In genomic region chr3:11224870-11225251, GRCh38 we compare ENCODE assay signal across 14 cellular contexts. TPM values are rescaled to one million over a fixed set of nuclear protein-coding genes. Genes with fewer than 3 reads are reported as not detected.
DNase-seq lines count a peak whose midpoint lies in the region; ATAC-seq, FAIRE-seq and TF ChIP-seq lines count a peak whose summit lies in the region.
"Had no signal": no experiment of that assay in that cellular context is flagged by ENCODE, and none has a peak within 500 bp of the region (broad histone marks: within the 10 kb centered on the region; RNA-seq: fewer than 3 reads in every experiment).

No MANE protein-coding gene starts in this region.

- peaks cover 35% of the 10 kb centered on the region for H3F3A ChIP-seq in GM23248 (ENCODE audit: insufficient read depth)

- H3K4me3 Mint-ChIP-seq in endodermal cell = no peak overlapping the region
- H3K4me3 Mint-ChIP-seq: activated CD4-positive, alpha-beta memory T cell treated with anti-CD3 and anti-CD28 coated beads for 36 hours had no signal

- H3K36me3 Mint-ChIP-seq in endodermal cell (ENCODE audit: low read depth) = no peaks in the 10 kb centered on the region
- H3K36me3 Mint-ChIP-seq: activated CD4-positive, alpha-beta memory T cell treated with anti-CD3 and anti-CD28 coated beads for 36 hours had no signal

- H3K4me3 ChIP-seq in GM23248 = peak overlapping the region; percentile 79
- H3K4me3 ChIP-seq in adipocyte (ENCODE audit: low read length) = peak overlapping the region; percentile 69
- H3K4me3 ChIP-seq in fibroblast of the aortic adventitia (ENCODE audit: low read depth, low read length) = peak overlapping the region; percentile 31
- peak overlapping the region in 5 of 7 experiments; percentile 0 to 32 (median 30) for H3K4me3 ChIP-seq in skin epidermis
- H3K4me3 ChIP-seq in body of pancreas = no peak overlapping the region
- H3K4me3 ChIP-seq in effector memory CD4-positive, alpha-beta T cell (ENCODE audit: insufficient read depth, low read depth, low read length, poor library complexity, severe bottlenecking) = no peak overlapping the region
- H3K4me3 ChIP-seq in endodermal cell (ENCODE audit: low read length) = no peak overlapping the region

- H3K27ac Mint-ChIP-seq in endodermal cell = no peak overlapping the region
- H3K27ac Mint-ChIP-seq: activated CD4-positive, alpha-beta memory T cell treated with anti-CD3 and anti-CD28 coated beads for 36 hours had no signal

- H3K27me3 ChIP-seq in GM23248 (replicated peaks; ENCODE audit: insufficient read depth) (no peaks in the 10 kb centered on the region), adipocyte (replicated peaks; ENCODE audit: control insufficient read depth, insufficient read depth, low read length) (no peaks in the 10 kb centered on the region), body of pancreas (no peaks in the 10 kb centered on the region), endodermal cell (ENCODE audit: control insufficient read depth, insufficient read depth, low read length, poor library complexity, severe bottlenecking) (no peaks in the 10 kb centered on the region)
- no peaks in the 10 kb centered on the region for H3K27me3 ChIP-seq in effector memory CD4-positive, alpha-beta T cell (replicated peaks; ENCODE audit: control insufficient read depth, insufficient read depth, low read length, poor library complexity, severe bottlenecking)

- H3K27me3 Mint-ChIP-seq in endodermal cell (ENCODE audit: insufficient read depth) = peaks cover 2% of the 10 kb centered on the region
- H3K27me3 Mint-ChIP-seq: activated CD4-positive, alpha-beta memory T cell treated with anti-CD3 and anti-CD28 coated beads for 36 hours had no signal

- H3K9me3 Mint-ChIP-seq in endodermal cell = no peaks in the 10 kb centered on the region
- H3K9me3 Mint-ChIP-seq: activated CD4-positive, alpha-beta memory T cell treated with anti-CD3 and anti-CD28 coated beads for 36 hours had no signal

- intact Hi-C loops in body of pancreas (cut with DNase I) = no loop called here

- no peaks in the 10 kb centered on the region for H3K4me1 Mint-ChIP-seq in endodermal cell

- no peak for TF ChIP-seq CTCF in fibroblast of the aortic adventitia (IDR thresholded peaks at IDR 0.05; ENCODE audit: insufficient read depth, low read length)
- no peak for TF ChIP-seq CTCF in body of pancreas (IDR thresholded peaks at IDR 0.05)
- TF ChIP-seq CTCF in endodermal cell (conservative IDR thresholded peaks at IDR 0.05) = no peak

- H3K4me1 ChIP-seq in GM23248 (ENCODE audit: insufficient read depth) = peaks cover 27% of the 10 kb centered on the region
- peaks cover 16% of the 10 kb centered on the region for H3K4me1 ChIP-seq in adipocyte (ENCODE audit: control insufficient read depth, insufficient read depth, low read length)
- peaks cover 5% of the 10 kb centered on the region for H3K4me1 ChIP-seq in body of pancreas
- no peaks in the 10 kb centered on the region for H3K4me1 ChIP-seq in effector memory CD4-positive, alpha-beta T cell (ENCODE audit: control insufficient read depth, insufficient read depth, low read length, poor library complexity, severe bottlenecking)
- no peaks in the 10 kb centered on the region for H3K4me1 ChIP-seq in endodermal cell (ENCODE audit: control insufficient read depth, insufficient read depth, low read length)

- H4K20me1 ChIP-seq in GM23248 (ENCODE audit: insufficient read depth) = no peaks in the 10 kb centered on the region

- FAIRE-seq in frontal cortex (lab: Jason Lieb, UNC) = no peak

- in situ Hi-C loops in GM23248 (cut with MboI) = no loop called here

- no peak for ATAC-seq in body of pancreas

- H3K4me2 ChIP-seq in GM23248 (ENCODE audit: unreplicated experiment) = peak overlapping the region; percentile 99

- H3K9me3 ChIP-seq in GM23248 (ENCODE audit: low read depth) (no peaks in the 10 kb centered on the region), adipocyte (ENCODE audit: control insufficient read depth, low read length) (no peaks in the 10 kb centered on the region), body of pancreas (no peaks in the 10 kb centered on the region), endodermal cell (ENCODE audit: control insufficient read depth, low read length) (no peaks in the 10 kb centered on the region)
- H3K9me3 ChIP-seq in effector memory CD4-positive, alpha-beta T cell (ENCODE audit: control insufficient read depth, low read length) = no peaks in the 10 kb centered on the region

- H3K36me3 ChIP-seq in GM23248 (ENCODE audit: low read depth) (no peaks in the 10 kb centered on the region), adipocyte (ENCODE audit: control insufficient read depth, insufficient read depth, low read length, severe bottlenecking) (no peaks in the 10 kb centered on the region), body of pancreas (replicated peaks in 1 of 2; ENCODE audit: insufficient read depth in 1 of 2, low read depth in 2 of 2) (no peaks in the 10 kb centered on the region), endodermal cell (ENCODE audit: control insufficient read depth, insufficient read depth, low read length) (no peaks in the 10 kb centered on the region)
- H3K36me3 ChIP-seq in effector memory CD4-positive, alpha-beta T cell (ENCODE audit: control insufficient read depth, insufficient read depth, low read length) = no peaks in the 10 kb centered on the region

- peak overlapping the region; percentile 76 for H2AFZ ChIP-seq in GM23248

- H3K9ac ChIP-seq in GM23248 = peak overlapping the region; percentile 88
- peak overlapping the region; percentile 48 for H3K9ac ChIP-seq in adipocyte (ENCODE audit: low read length)
- no peak overlapping the region for H3K9ac ChIP-seq in endodermal cell (ENCODE audit: extremely low read depth, low read length, poor library complexity, severe bottlenecking)

- peak overlapping the region; percentile 99 for H3K27ac ChIP-seq in GM23248
- peak overlapping the region; percentile 8 to 90 (median 78) for H3K27ac ChIP-seq in skin epidermis
- peak overlapping the region in 1 of 4 donors; percentile 65 for H3K27ac ChIP-seq in body of pancreas
- H3K27ac ChIP-seq in effector memory CD4-positive, alpha-beta T cell (ENCODE audit: insufficient read depth, low read length, poor library complexity, severe bottlenecking) = no peak overlapping the region
- H3K27ac ChIP-seq in endodermal cell (ENCODE audit: low read depth, low read length) = no peak overlapping the region

- WGBS in GM23248 (ENCODE audit: low coverage in 1 of 2, low lambda C conversion rate in 2 of 2, missing lambda C conversion rate in 2 of 2), 2 experiments = 88 to 90% methylated on average over 3 of the region's 3 CpGs
- WGBS in body of pancreas, 2 donors = 75 to 86% methylated on average over 3 of the region's 3 CpGs
- WGBS in endodermal cell (ENCODE audit: insufficient coverage in 1 of 2, insufficient read length in 1 of 2), 2 experiments = 87 to 100% methylated on average over 3 of the region's 3 CpGs

- H3K79me2 ChIP-seq in GM23248 (ENCODE audit: insufficient read depth) = peaks cover 70% of the 10 kb centered on the region

- no peak for DNase-seq in GM23248
- DNase-seq in adipocyte (ENCODE audit: low read depth) = no peak
- no peak for DNase-seq in fibroblast of the aortic adventitia (ENCODE audit: low read depth)
- DNase-seq in body of pancreas = no peak
- no peak for DNase-seq in effector memory CD4-positive, alpha-beta T cell
- no peak for DNase-seq in endodermal cell
- no peak for DNase-seq in frontal cortex (ENCODE audit: low spot score in 2 of 2)
- DNase-seq: activated CD4-positive, alpha-beta memory T cell treated with anti-CD3 and anti-CD28 coated beads for 36 hours; effector CD4-positive, alpha-beta T cell; GOT3; NCI-H187; stimulated activated CD4-positive, alpha-beta T cell treated with anti-CD3 and anti-CD28 coated beads, Interleukin-15, amount 100 ng/mL, for 24 hours; stimulated activated CD8-positive, alpha-beta memory T cell treated with anti-CD3 and anti-CD28 coated beads, Interleukin-4, amount 100 ng/mL, for 48 hours had no signal

- TF ChIP-seq POLR2A in body of pancreas (IDR thresholded peaks at IDR 0.05) = no peak

- H3K9me2 ChIP-seq in GM23248 (ENCODE audit: insufficient read depth) = no peaks in the 10 kb centered on the region

RNA-seq across cellular contexts. Expression of gene ATG7, which starts 47.3 kb away (rescaled TPM):
- total RNA-seq in GM23248 (2014; rRNA removed; shearing (Covaris generic)) = 44.8 and 67.5 TPM in 2 replicates
- 40.5 and 42.2 TPM in 2 replicates for polyA plus RNA-seq in GM23248 (2016; fragmentation: Nextera tagmentation; extraction: Ambion mirVana)
- 97.9 and 142 TPM in 2 replicates for total RNA-seq in fibroblast of the aortic adventitia (ENCODE audit: low replicate concordance)
- total RNA-seq in body of pancreas = 10 to 100 TPM; 40.5 to 43.6 TPM
- total RNA-seq in endodermal cell = 10 to 100 TPM; 33.9 to 38.4 TPM
- 21.8 TPM for polyA plus RNA-seq in endodermal cell (2013, experiment 1 of 2)
- 19.6 TPM for polyA plus RNA-seq in endodermal cell (2013, experiment 2 of 2)
- total RNA-seq in frontal cortex = 19.2 TPM

Comparison
In these comparisons a context has a peak if more than half of its experiments do, and no peak if none do; other contexts are left out.
1. H3K27ac ChIP-seq: peak in GM23248 (single experiment) and skin epidermis (21 of 21); none in effector memory CD4-positive, alpha-beta T cell (single experiment) and endodermal cell (single experiment).
2. H3K4me3 ChIP-seq: peak in GM23248 (single experiment), adipocyte (single experiment), fibroblast of the aortic adventitia (single experiment) and skin epidermis (5 of 7); none in body of pancreas (0 of 2), effector memory CD4-positive, alpha-beta T cell (single experiment) and endodermal cell (single experiment).